16 cellular contexts compared by ENCODE assay signal in genomic region chr2:147223119-147223518, GRCh38.
DNase-seq lines count a peak whose midpoint lies in the region; ATAC-seq and TF ChIP-seq lines count a peak whose summit lies in the region.
"Had no signal": no experiment of that assay in that cellular context is flagged by ENCODE, and none has a peak within 500 bp of the region (broad histone marks: within the 10 kb centered on the region; RNA-seq: fewer than 3 reads in every experiment).

No MANE protein-coding gene starts in this region.

- H3K9me3 Mint-ChIP-seq in endodermal cell = peaks cover 16% of the 10 kb centered on the region

- no peak overlapping the region for H3K27ac ChIP-seq in endodermal cell (ENCODE audit: low read depth, low read length)
- H3K27ac ChIP-seq: esophagus squamous epithelium, transverse colon had no signal

- DNase-seq in NCI-H2171 treated with DMSO at 0.1 percent for 48 hours (lab: John Stamatoyannopoulos, UW) (peak; percentile 9), NCI-H2171 (lab: John Stamatoyannopoulos, UW) (no peak), endodermal cell (peak; percentile 55), NCI-H2081 treated with DMSO at 0.1 percent for 48 hours (lab: John Stamatoyannopoulos, UW) (no peak), OCI-M2 (lab: John Stamatoyannopoulos, UW; ENCODE audit: unreplicated experiment) (no peak), HuH-7 (ENCODE audit: low spot score) (no peak)
- DNase-seq: activated naive CD8-positive, alpha-beta T cell treated with anti-CD3 and anti-CD28 coated beads, Interleukin-2, amount 10 ng/mL, durations not matched to agents 7 days and 5 days; esophagus squamous epithelium; NCI-H510A treated with DMSO at 0.1 percent for 48 hours; Right ventricle myocardium superior; stimulated activated CD4-positive, alpha-beta T cell treated with anti-CD3 and anti-CD28 coated beads, Interleukin-12 subunit alpha, Interleukin-12 subunit beta, amount 100 ng/mL, for 4 hours; T1000; transverse colon had no signal

- H3K4me3 Mint-ChIP-seq in endodermal cell = no peak overlapping the region
- H3K4me3 Mint-ChIP-seq: activated naive CD8-positive, alpha-beta T cell treated with anti-CD3 and anti-CD28 coated beads, Interleukin-2, amount 10 ng/mL, durations not matched to agents 7 days and 5 days; memory B cell had no signal

- no peaks in the 10 kb centered on the region for H3K36me3 ChIP-seq in endodermal cell (ENCODE audit: control insufficient read depth, insufficient read depth, low read length)
- H3K36me3 ChIP-seq: esophagus squamous epithelium, transverse colon had no signal

- ATAC-seq in GM21390 (IDR thresholded peaks at IDR 0.05; ENCODE audit: unreplicated experiment) (peak; percentile 78), HG03039 (IDR thresholded peaks at IDR 0.05; ENCODE audit: unreplicated experiment) (peak; percentile 89)

- peaks cover 21% of the 10 kb centered on the region for H3K4me1 Mint-ChIP-seq in endodermal cell
- H3K4me1 Mint-ChIP-seq: activated naive CD8-positive, alpha-beta T cell treated with anti-CD3 and anti-CD28 coated beads, Interleukin-2, amount 10 ng/mL, durations not matched to agents 7 days and 5 days; memory B cell had no signal

- peak overlapping the region; percentile 26 for H3K4me3 ChIP-seq in endodermal cell (ENCODE audit: low read length)
- H3K4me3 ChIP-seq: esophagus squamous epithelium, transverse colon had no signal

- H3K27ac Mint-ChIP-seq in endodermal cell = peak overlapping the region; percentile 76
- H3K27ac Mint-ChIP-seq: activated naive CD8-positive, alpha-beta T cell treated with anti-CD3 and anti-CD28 coated beads, Interleukin-2, amount 10 ng/mL, durations not matched to agents 7 days and 5 days; memory B cell had no signal

- TF ChIP-seq CTCF in endodermal cell (conservative IDR thresholded peaks at IDR 0.05) = peak; percentile 11

- peaks cover 3% of the 10 kb centered on the region for H3K4me1 ChIP-seq in endodermal cell (ENCODE audit: control insufficient read depth, insufficient read depth, low read length)
- H3K4me1 ChIP-seq: esophagus squamous epithelium, transverse colon had no signal

- peaks cover 26% of the 10 kb centered on the region for H3K9me3 ChIP-seq in endodermal cell (ENCODE audit: control insufficient read depth, low read length)
- H3K9me3 ChIP-seq: esophagus squamous epithelium, transverse colon had no signal

- H3K27me3 ChIP-seq in endodermal cell (ENCODE audit: control insufficient read depth, insufficient read depth, low read length, poor library complexity, severe bottlenecking) = no peaks in the 10 kb centered on the region
- H3K27me3 ChIP-seq: esophagus squamous epithelium, transverse colon had no signal

- H3K27me3 Mint-ChIP-seq in endodermal cell (ENCODE audit: insufficient read depth) = no peaks in the 10 kb centered on the region
- H3K27me3 Mint-ChIP-seq: activated naive CD8-positive, alpha-beta T cell treated with anti-CD3 and anti-CD28 coated beads, Interleukin-2, amount 10 ng/mL, durations not matched to agents 7 days and 5 days; memory B cell had no signal

- H3K9ac ChIP-seq in endodermal cell (ENCODE audit: extremely low read depth, low read length, poor library complexity, severe bottlenecking) = no peak overlapping the region

- peaks cover 4% of the 10 kb centered on the region for H3K36me3 Mint-ChIP-seq in endodermal cell (ENCODE audit: low read depth)
- H3K36me3 Mint-ChIP-seq: activated naive CD8-positive, alpha-beta T cell treated with anti-CD3 and anti-CD28 coated beads, Interleukin-2, amount 10 ng/mL, durations not matched to agents 7 days and 5 days; memory B cell had no signal

Comparison
In these comparisons a context has a peak if more than half of its experiments do, and no peak if none do; other contexts are left out.
1. DNase-seq: peak in NCI-H2171 treated with DMSO at 0.1 percent for 48 hours (single experiment) and endodermal cell (single experiment); none in NCI-H2171 (single experiment), NCI-H2081 treated with DMSO at 0.1 percent for 48 hours (single experiment), OCI-M2 (single experiment) and HuH-7 (single experiment).